ENCODE assay signal across 8 cellular contexts in genomic region chr12:26845057-26845666, GRCh38. TPM values are rescaled to one million over a fixed set of nuclear protein-coding genes. Genes with fewer than 3 reads are reported as not detected.
DNase-seq lines count a peak whose midpoint lies in the region; ATAC-seq and TF ChIP-seq lines count a peak whose summit lies in the region.

No MANE protein-coding gene starts in this region.

- intact Hi-C loops in lower lobe of right lung (cut with DNase I) = no loop called here

- H3K9me3 ChIP-seq in lower lobe of right lung = no peaks in the 10 kb centered on the region

- ATAC-seq in lower lobe of right lung = peak; percentile 59 to 84
- ATAC-seq in HG03095 (IDR thresholded peaks at IDR 0.05; ENCODE audit: unreplicated experiment) = no peak
- ATAC-seq in GM18873 (IDR thresholded peaks at IDR 0.05; ENCODE audit: low FRiP score, unreplicated experiment) = no peak

- DNase-seq in NCI-H526 (lab: John Stamatoyannopoulos, UW) = peak; percentile 4 to 55
- no peak for DNase-seq in NCI-H526 treated with DMSO at 0.1 percent for 48 hours (lab: John Stamatoyannopoulos, UW)
- peak; percentile 28 for DNase-seq in NCI-H69 (lab: John Stamatoyannopoulos, UW)
- no peak for DNase-seq in coronary artery (ENCODE audit: low spot score)
- DNase-seq in lower lobe of right lung = peak; percentile 63
- DNase-seq in mesenteric fat pad (ENCODE audit: low spot score) = no peak

- H3K4me3 ChIP-seq in coronary artery (no peak overlapping the region), lower lobe of right lung (no peak overlapping the region)

- no peaks in the 10 kb centered on the region for H3K36me3 ChIP-seq in lower lobe of right lung

- H3K27me3 ChIP-seq in lower lobe of right lung (ENCODE audit: low read depth) = no peaks in the 10 kb centered on the region

- H3K4me1 ChIP-seq in lower lobe of right lung = peaks cover 21% of the 10 kb centered on the region

- TF ChIP-seq CTCF in coronary artery (IDR thresholded peaks at IDR 0.05) (peak; percentile 32), lower lobe of right lung (IDR thresholded peaks at IDR 0.05) (peak; percentile 71)

- peak overlapping the region in 1 of 2 donors; percentile 47 for H3K27ac ChIP-seq in coronary artery
- H3K27ac ChIP-seq in lower lobe of right lung = no peak overlapping the region

RNA-seq across cellular contexts. Expression of gene ITPR2, which starts 12.2 kb away (rescaled TPM):
- total RNA-seq in lower lobe of right lung (64.0 TPM), mesenteric fat pad (71.3 TPM)

Comparison
In these comparisons a context has a peak if more than half of its experiments do, and no peak if none do; other contexts are left out.
1. DNase-seq: peak in NCI-H526 (2 of 2), NCI-H69 (single experiment) and lower lobe of right lung (single experiment); none in NCI-H526 treated with DMSO at 0.1 percent for 48 hours (single experiment), coronary artery (single experiment) and mesenteric fat pad (single experiment).
2. ATAC-seq: peak in lower lobe of right lung (2 of 2); none in HG03095 (single experiment) and GM18873 (single experiment).